ENCODE assay signal across 13 cellular contexts in genomic region chr6:101226677-101227135, GRCh38.
A peak's percentile ranks its signal among the peaks of the same experiment; 100 is the strongest.
DNase-seq lines count a peak whose midpoint lies in the region; ATAC-seq and TF ChIP-seq lines count a peak whose summit lies in the region.
"Had no signal": no experiment of that assay in that cellular context is flagged by ENCODE, and none has a peak within 500 bp of the region (broad histone marks: within the 10 kb centered on the region; RNA-seq: fewer than 3 reads in every experiment).

No MANE protein-coding gene starts in this region.

- intact Hi-C loops in activated CD8-positive, alpha-beta T cell treated with anti-CD3 and anti-CD28 coated beads for 36 hours (cut with micrococcal nuclease): no loop called here
- intact Hi-C loops in spleen (cut with DNase I; ENCODE audit: low total_unique reads) (no loop called here), CD14-positive monocyte (cut with micrococcal nuclease) (no loop called here)

- H3K27me3 Mint-ChIP-seq in activated CD8-positive, alpha-beta T cell treated with anti-CD3 and anti-CD28 coated beads for 36 hours: no peaks in the 10 kb centered on the region
- no peaks in the 10 kb centered on the region for H3K27me3 Mint-ChIP-seq in activated CD8-positive, alpha-beta T cell treated with anti-CD3 and anti-CD28 coated beads, Interleukin-2, amount 10 ng/mL, durations not matched to agents 7 days and 5 days (ENCODE audit: low read depth)
- H3K27me3 Mint-ChIP-seq in chondrocyte (ENCODE audit: low read depth): no peaks in the 10 kb centered on the region
- H3K27me3 Mint-ChIP-seq in CD14-positive monocyte (ENCODE audit: low read depth in 3 of 3): no peaks in the 10 kb centered on the region
- H3K27me3 Mint-ChIP-seq: activated naive CD4-positive, alpha-beta T cell treated with anti-CD3 and anti-CD28 coated beads, Interleukin-2, amount 50 U/mL, for 24 hours; IgD-negative memory B cell; memory B cell; stimulated activated naive CD8-positive, alpha-beta T cell treated with anti-CD3 and anti-CD28 coated beads, Interleukin-15, Interleukin-2, amounts not matched to agents 100 ng/mL and 50 ng/mL, for 24 hours had no signal

- CTCF ChIA-PET in activated CD8-positive, alpha-beta T cell treated with anti-CD3 and anti-CD28 coated beads for 36 hours (lab: Charles Lee): interaction anchor here (1.2 kb wide), 1 partner anchor 18 kb away, joined by 3 read pairs; no protein-coding TSS in a partner anchor
- CTCF ChIA-PET in activated CD8-positive, alpha-beta T cell treated with anti-CD3 and anti-CD28 coated beads, Interleukin-2, amount 10 ng/mL, durations not matched to agents 7 days and 5 days (lab: Charles Lee): no interaction called here

- no peak overlapping the region for H3K4me3 ChIP-seq in spleen

- no peak overlapping the region for H3K27ac ChIP-seq in spleen

- H3K27ac Mint-ChIP-seq in activated CD8-positive, alpha-beta T cell treated with anti-CD3 and anti-CD28 coated beads for 36 hours: no peak overlapping the region
- H3K27ac Mint-ChIP-seq in activated CD8-positive, alpha-beta T cell treated with anti-CD3 and anti-CD28 coated beads, Interleukin-2, amount 10 ng/mL, durations not matched to agents 7 days and 5 days: no peak overlapping the region
- H3K27ac Mint-ChIP-seq in chondrocyte (ENCODE audit: unreplicated experiment): no peak overlapping the region
- no peak overlapping the region for H3K27ac Mint-ChIP-seq in CD14-positive monocyte
- H3K27ac Mint-ChIP-seq: activated naive CD4-positive, alpha-beta T cell treated with anti-CD3 and anti-CD28 coated beads, Interleukin-2, amount 50 U/mL, for 24 hours; IgD-negative memory B cell; memory B cell; stimulated activated naive CD8-positive, alpha-beta T cell treated with anti-CD3 and anti-CD28 coated beads, Interleukin-15, Interleukin-2, amounts not matched to agents 100 ng/mL and 50 ng/mL, for 24 hours had no signal

- no peaks in the 10 kb centered on the region for H3K36me3 ChIP-seq in spleen

- H3K27me3 ChIP-seq in spleen (replicated peaks in 1 of 7): no peaks in the 10 kb centered on the region

- H3K36me3 Mint-ChIP-seq in activated CD8-positive, alpha-beta T cell treated with anti-CD3 and anti-CD28 coated beads for 36 hours (ENCODE audit: low read depth): no peaks in the 10 kb centered on the region
- H3K36me3 Mint-ChIP-seq in activated CD8-positive, alpha-beta T cell treated with anti-CD3 and anti-CD28 coated beads, Interleukin-2, amount 10 ng/mL, durations not matched to agents 7 days and 5 days (ENCODE audit: low read depth): no peaks in the 10 kb centered on the region
- H3K36me3 Mint-ChIP-seq in chondrocyte (ENCODE audit: low read depth) (peaks cover 2% of the 10 kb centered on the region), CD14-positive monocyte (no peaks in the 10 kb centered on the region)
- H3K36me3 Mint-ChIP-seq: activated naive CD4-positive, alpha-beta T cell treated with anti-CD3 and anti-CD28 coated beads, Interleukin-2, amount 50 U/mL, for 24 hours; IgD-negative memory B cell; memory B cell had no signal

- 55 to 62% (median 61%) methylated on average over 12 of the region's 12 CpGs for WGBS in spleen, 5 donors

- peaks cover 0 to 31% (median 22%) of the 10 kb centered on the region in 8 donors for H3K9me3 ChIP-seq in spleen

- no peak overlapping the region for H3K4me3 Mint-ChIP-seq in activated CD8-positive, alpha-beta T cell treated with anti-CD3 and anti-CD28 coated beads for 36 hours
- no peak overlapping the region for H3K4me3 Mint-ChIP-seq in activated CD8-positive, alpha-beta T cell treated with anti-CD3 and anti-CD28 coated beads, Interleukin-2, amount 10 ng/mL, durations not matched to agents 7 days and 5 days
- H3K4me3 Mint-ChIP-seq in chondrocyte (ENCODE audit: unreplicated experiment) (no peak overlapping the region), CD14-positive monocyte (no peak overlapping the region)
- H3K4me3 Mint-ChIP-seq: activated naive CD4-positive, alpha-beta T cell treated with anti-CD3 and anti-CD28 coated beads, Interleukin-2, amount 50 U/mL, for 24 hours; IgD-negative memory B cell; memory B cell; stimulated activated naive CD8-positive, alpha-beta T cell treated with anti-CD3 and anti-CD28 coated beads, Interleukin-15, Interleukin-2, amounts not matched to agents 100 ng/mL and 50 ng/mL, for 24 hours had no signal

- no peaks in the 10 kb centered on the region for H3K4me1 ChIP-seq in spleen

- peaks cover 3% of the 10 kb centered on the region for H3K9me3 Mint-ChIP-seq in activated CD8-positive, alpha-beta T cell treated with anti-CD3 and anti-CD28 coated beads for 36 hours
- peaks cover 4% of the 10 kb centered on the region for H3K9me3 Mint-ChIP-seq in activated CD8-positive, alpha-beta T cell treated with anti-CD3 and anti-CD28 coated beads, Interleukin-2, amount 10 ng/mL, durations not matched to agents 7 days and 5 days (ENCODE audit: insufficient read depth)
- H3K9me3 Mint-ChIP-seq in chondrocyte (ENCODE audit: low read depth): peaks cover 25% of the 10 kb centered on the region
- H3K9me3 Mint-ChIP-seq in CD14-positive monocyte: peaks cover 11 to 35% (median 20%) of the 10 kb centered on the region in 7 donors
- H3K9me3 Mint-ChIP-seq: activated naive CD4-positive, alpha-beta T cell treated with anti-CD3 and anti-CD28 coated beads, Interleukin-2, amount 50 U/mL, for 24 hours had no signal

- POLR2A ChIA-PET in activated CD8-positive, alpha-beta T cell treated with anti-CD3 and anti-CD28 coated beads for 36 hours (lab: Charles Lee): no interaction called here
- POLR2A ChIA-PET in activated CD8-positive, alpha-beta T cell treated with anti-CD3 and anti-CD28 coated beads, Interleukin-2, amount 10 ng/mL, durations not matched to agents 7 days and 5 days (lab: Charles Lee): no interaction called here

- H3K4me1 Mint-ChIP-seq in activated CD8-positive, alpha-beta T cell treated with anti-CD3 and anti-CD28 coated beads for 36 hours (ENCODE audit: low read depth): no peaks in the 10 kb centered on the region
- no peaks in the 10 kb centered on the region for H3K4me1 Mint-ChIP-seq in activated CD8-positive, alpha-beta T cell treated with anti-CD3 and anti-CD28 coated beads, Interleukin-2, amount 10 ng/mL, durations not matched to agents 7 days and 5 days (ENCODE audit: low read depth)
- H3K4me1 Mint-ChIP-seq in chondrocyte (ENCODE audit: low read depth) (no peaks in the 10 kb centered on the region), CD14-positive monocyte (no peaks in the 10 kb centered on the region)
- H3K4me1 Mint-ChIP-seq: activated naive CD4-positive, alpha-beta T cell treated with anti-CD3 and anti-CD28 coated beads, Interleukin-2, amount 50 U/mL, for 24 hours; IgD-negative memory B cell; memory B cell had no signal

- no peak for ATAC-seq in activated CD8-positive, alpha-beta T cell treated with anti-CD3 and anti-CD28 coated beads for 36 hours
- no peak for ATAC-seq in activated CD8-positive, alpha-beta T cell treated with anti-CD3 and anti-CD28 coated beads, Interleukin-2, amount 10 ng/mL, durations not matched to agents 7 days and 5 days
- ATAC-seq in HG03039 (IDR thresholded peaks at IDR 0.05; ENCODE audit: unreplicated experiment): no peak

- TF ChIP-seq POLR2A in spleen (IDR thresholded peaks at IDR 0.05): no peak

- no peak for TF ChIP-seq CTCF in activated CD8-positive, alpha-beta T cell treated with anti-CD3 and anti-CD28 coated beads for 36 hours (IDR thresholded peaks at IDR 0.05)
- TF ChIP-seq CTCF in chondrocyte (IDR thresholded peaks at IDR 0.05) (peak; percentile 71), spleen (IDR thresholded peaks at IDR 0.05 in 8 of 11, conservative IDR thresholded peaks at IDR 0.05 in 3 of 11) (no peak), CD14-positive monocyte (IDR thresholded peaks at IDR 0.05) (no peak)

- peak; percentile 56 for DNase-seq in activated CD8-positive, alpha-beta T cell treated with anti-CD3 and anti-CD28 coated beads for 36 hours
- no peak for DNase-seq in activated CD8-positive, alpha-beta T cell treated with anti-CD3 and anti-CD28 coated beads, Interleukin-2, amount 10 ng/mL, durations not matched to agents 7 days and 5 days
- peak; percentile 5 for DNase-seq in NCI-H1694 (lab: John Stamatoyannopoulos, UW)
- DNase-seq in chondrocyte (ENCODE audit: low spot score): no peak
- peak; percentile 67 for DNase-seq in spleen
- DNase-seq in SW 1271 (lab: John Stamatoyannopoulos, UW): no peak
- DNase-seq in CD14-positive monocyte (ENCODE audit: low spot score): no peak
- DNase-seq: DMS79 treated with DMSO at 0.1 percent for 48 hours had no signal

Comparison
In these comparisons a context has a peak if more than half of its experiments do, and no peak if none do; other contexts are left out.
1. DNase-seq: peak in activated CD8-positive, alpha-beta T cell treated with anti-CD3 and anti-CD28 coated beads for 36 hours (single experiment), NCI-H1694 (single experiment) and spleen (single experiment); none in activated CD8-positive, alpha-beta T cell treated with anti-CD3 and anti-CD28 coated beads, Interleukin-2, amount 10 ng/mL, durations not matched to agents 7 days and 5 days (single experiment), chondrocyte (single experiment), SW 1271 (0 of 2) and CD14-positive monocyte (single experiment).